Comparison of ENCODE assay signal across 8 cellular contexts in genomic region chr10:61752111-61753011, GRCh38.
DNase-seq lines count a peak whose midpoint lies in the region; ATAC-seq and TF ChIP-seq lines count a peak whose summit lies in the region.

No MANE protein-coding gene starts in this region.

- peak; percentile 59 for ATAC-seq in GM21529 (IDR thresholded peaks at IDR 0.05; ENCODE audit: unreplicated experiment)

- TF ChIP-seq CTCF in Calu3 (IDR thresholded peaks at IDR 0.05; ENCODE audit: unreplicated experiment) = no peak
- no peak for TF ChIP-seq CTCF in sigmoid colon (IDR thresholded peaks at IDR 0.05)

- H3K4me3 ChIP-seq in MG63 (no peak overlapping the region), sigmoid colon (no peak overlapping the region)

- no peak for TF ChIP-seq EP300 in sigmoid colon (IDR thresholded peaks at IDR 0.05)

- TF ChIP-seq POLR2A in sigmoid colon (IDR thresholded peaks at IDR 0.05) = no peak

- H3K27ac Mint-ChIP-seq in Calu3 (ENCODE audit: unreplicated experiment) = peak overlapping the region; percentile 96

- BruUV-seq in Calu3 (replicated peaks; lab: Mats Ljungman, UMichigan) = TSS peak; percentile 61

- intact Hi-C loops in Calu3 (cut with micrococcal nuclease; ENCODE audit: unreplicated experiment) = loop anchor here (2.0 to 5.0 kb wide), 2 partner anchors 285 to 492 kb away; no protein-coding TSS in a partner anchor
- intact Hi-C loops in sigmoid colon (cut with DNase I) = loop anchor here (5.0 to 10.0 kb wide), 2 partner anchors 150 to 512 kb away; partner anchors contain the start of genes ARID5B and RTKN2

- peak overlapping the region; percentile 25 for H3K4me3 Mint-ChIP-seq in Calu3 (ENCODE audit: low read depth, unreplicated experiment)

- no peaks in the 10 kb centered on the region for H3K27me3 Mint-ChIP-seq in Calu3 (ENCODE audit: unreplicated experiment)

- H3K27me3 ChIP-seq in MG63 (no peaks in the 10 kb centered on the region), sigmoid colon (no peaks in the 10 kb centered on the region)

- H3K9me3 Mint-ChIP-seq in Calu3 (ENCODE audit: low read depth, unreplicated experiment) = no peaks in the 10 kb centered on the region

- CTCF ChIA-PET in Calu3 (lab: Charles Lee) = interaction anchor here (0.6 to 3.8 kb wide), 8 partner anchors 9 to 874 kb away, joined by 3 to 78 read pairs (median 8); no protein-coding TSS in a partner anchor

- peaks cover 0 to 45% (median 29%) of the 10 kb centered on the region in 4 donors for H3K4me1 ChIP-seq in sigmoid colon

- H3K27ac ChIP-seq in sigmoid colon = no peak overlapping the region

- DNase-seq in Calu3 (peak; percentile 60), MG63 (peak; percentile 25), dermis blood vessel endothelial cell (peak; percentile 69), renal cortical epithelial cell (ENCODE audit: low read depth) (peak; percentile 98), GOT3 (lab: John Stamatoyannopoulos, UW) (no peak), sigmoid colon (no peak)
- DNase-seq in stimulated activated CD4-positive, alpha-beta T cell treated with anti-CD3 and anti-CD28 coated beads, Interleukin-1b, Interleukin-23, amount 100 ng/mL, for 48 hours = no peak

- H3K36me3 ChIP-seq in MG63 (no peaks in the 10 kb centered on the region), sigmoid colon (no peaks in the 10 kb centered on the region)

- H3K4me1 Mint-ChIP-seq in Calu3 (ENCODE audit: low read depth, unreplicated experiment) = peaks cover 56% of the 10 kb centered on the region

- H3K9me3 ChIP-seq in MG63 (no peaks in the 10 kb centered on the region), sigmoid colon (no peaks in the 10 kb centered on the region)

- peaks cover 2% of the 10 kb centered on the region for H3K36me3 Mint-ChIP-seq in Calu3 (ENCODE audit: insufficient read depth, unreplicated experiment)

- WGBS in sigmoid colon, 2 donors = 3 to 9% methylated on average over 6 of the region's 6 CpGs

Comparison
In these comparisons a context has a peak if more than half of its experiments do, and no peak if none do; other contexts are left out.
1. DNase-seq: peak in Calu3 (single experiment), MG63 (single experiment), dermis blood vessel endothelial cell (single experiment) and renal cortical epithelial cell (single experiment); none in GOT3 (single experiment), stimulated activated CD4-positive, alpha-beta T cell treated with anti-CD3 and anti-CD28 coated beads, Interleukin-1b, Interleukin-23, amount 100 ng/mL, for 48 hours (single experiment) and sigmoid colon (single experiment).